In the genomic region with DNA sequence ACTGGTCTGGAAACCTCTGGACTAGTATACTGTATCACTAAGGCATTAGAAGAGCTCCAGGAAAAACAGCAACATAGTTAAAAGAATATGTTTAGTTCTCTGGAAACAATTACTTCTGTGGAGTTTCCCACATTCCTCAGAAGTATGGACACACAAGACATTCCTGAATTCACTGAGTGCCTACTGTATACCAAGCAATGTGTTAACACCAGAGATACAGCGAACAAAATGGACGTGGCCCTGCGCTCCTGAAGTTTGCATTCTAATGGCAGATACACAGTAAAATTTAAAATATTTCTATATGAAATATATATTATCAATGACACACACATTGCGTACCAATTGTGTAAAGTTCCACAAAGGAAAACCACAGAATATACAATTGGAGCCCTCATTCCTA, we compare ENCODE assay signal across 10 cellular contexts. TPM values are rescaled to one million over a fixed set of nuclear protein-coding genes. Genes with fewer than 3 reads are reported as not detected.
DNase-seq lines count a peak whose midpoint lies in the region; ATAC-seq and TF ChIP-seq lines count a peak whose summit lies in the region.
"Had no signal": no experiment of that assay in that cellular context is flagged by ENCODE, and none has a peak within 500 bp of the region (broad histone marks: within the 10 kb centered on the region; RNA-seq: fewer than 3 reads in every experiment).

No MANE protein-coding gene starts in this region.

- peaks cover 5% of the 10 kb centered on the region for H3K27me3 Mint-ChIP-seq in glutamatergic neuron (ENCODE audit: unreplicated experiment)

- no peak for TF ChIP-seq CTCF in HFF-Myc (IDR thresholded peaks at IDR 0.05; ENCODE audit: low read depth, low read length, missing control alignments)
- TF ChIP-seq CTCF in WI38 (IDR thresholded peaks at IDR 0.05; ENCODE audit: low read depth, low read length), result no peak
- TF ChIP-seq CTCF in glutamatergic neuron (IDR thresholded peaks at IDR 0.05; ENCODE audit: partially characterized antibody, unreplicated experiment), result no peak

- H3K36me3 Mint-ChIP-seq in glutamatergic neuron (ENCODE audit: unreplicated experiment), result peaks cover 5% of the 10 kb centered on the region

- H3K4me3 ChIP-seq in HFF-Myc (replicated peaks; ENCODE audit: low read depth, low read length) (peak overlapping the region; percentile 84), WI38 (ENCODE audit: low read depth, low read length) (peak overlapping the region; percentile 82), skin epidermis (peak overlapping the region; percentile 58 to 96 (median 88))

- peak overlapping the region; percentile 93 for H3K27ac Mint-ChIP-seq in glutamatergic neuron (ENCODE audit: unreplicated experiment)

- H3K4me3 Mint-ChIP-seq in glutamatergic neuron (ENCODE audit: unreplicated experiment), result peak overlapping the region; percentile 97

- H3K4me1 Mint-ChIP-seq in glutamatergic neuron (ENCODE audit: low read depth, unreplicated experiment), result peaks cover 18% of the 10 kb centered on the region

- H3K9me3 Mint-ChIP-seq in glutamatergic neuron (ENCODE audit: unreplicated experiment), result peaks cover 7% of the 10 kb centered on the region

- no peak for ATAC-seq in GM18502 (IDR thresholded peaks at IDR 0.05; ENCODE audit: poor library complexity, unreplicated experiment)
- no peak for ATAC-seq in HG02973 (IDR thresholded peaks at IDR 0.05; ENCODE audit: unreplicated experiment)
- no peak for ATAC-seq in GM21360 (IDR thresholded peaks at IDR 0.05; ENCODE audit: unreplicated experiment)

- H3K27ac ChIP-seq in skin epidermis, result peak overlapping the region in 16 of 21 experiments; percentile 2 to 97 (median 86)

- DNase-seq in HFF-Myc (ENCODE audit: extremely low read depth, low read depth) (no peak), glutamatergic neuron (no peak), activated gamma-delta T cell (lab: John Stamatoyannopoulos, UW) (no peak)
- DNase-seq: NCI-H187 treated with DMSO at 0.1 percent for 48 hours had no signal

RNA-seq across cellular contexts. Expression of a gene that starts 1.1 kb away (rescaled TPM):
- 13.6 TPM for total RNA-seq in glutamatergic neuron (ENCODE audit: unreplicated experiment)

RNA-seq across cellular contexts. Expression of a gene that starts 14.6 kb away (rescaled TPM):
- not detected for total RNA-seq in glutamatergic neuron (ENCODE audit: unreplicated experiment)
- total RNA-seq: lung microvascular endothelial cell had no signal

RNA-seq across cellular contexts. Expression of a gene that starts 50.3 kb away (rescaled TPM):
- total RNA-seq in glutamatergic neuron (ENCODE audit: unreplicated experiment), result 149 TPM
